ENCODE assay signal across 15 cellular contexts in the genomic region with DNA sequence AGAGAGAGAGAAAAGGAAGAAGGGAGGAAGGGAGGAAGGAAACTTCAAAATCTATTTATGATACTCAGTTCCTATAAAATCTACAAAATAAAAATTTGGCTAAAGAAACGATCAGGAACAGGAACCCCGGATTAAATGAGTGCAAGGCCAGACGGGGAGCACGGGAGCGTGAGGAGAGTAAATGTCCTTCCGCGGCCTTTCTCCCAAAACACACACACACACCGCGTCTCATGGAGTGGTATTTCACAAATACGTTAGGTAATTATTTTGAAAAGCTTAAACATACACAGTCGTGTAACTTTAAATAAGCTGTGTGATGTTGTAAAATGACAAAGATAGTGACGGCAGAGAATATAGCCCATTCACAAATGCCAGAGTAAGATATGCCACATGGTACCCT.
DNase-seq lines count a peak whose midpoint lies in the region; ATAC-seq and TF ChIP-seq lines count a peak whose summit lies in the region.
"Had no signal": no experiment of that assay in that cellular context is flagged by ENCODE, and none has a peak within 500 bp of the region (broad histone marks: within the 10 kb centered on the region; RNA-seq: fewer than 3 reads in every experiment).

No MANE protein-coding gene starts in this region.

- H3K9me3 ChIP-seq in mucosa of descending colon = no peaks in the 10 kb centered on the region

- no peaks in the 10 kb centered on the region for H3K36me3 ChIP-seq in mucosa of descending colon (ENCODE audit: low read depth)

- peaks cover 5% of the 10 kb centered on the region for H3K27me3 Mint-ChIP-seq in activated naive CD4-positive, alpha-beta T cell treated with anti-CD3 and anti-CD28 coated beads, Interleukin-2, amount 50 U/mL, for 24 hours
- peaks cover 13% of the 10 kb centered on the region for H3K27me3 Mint-ChIP-seq in dendritic cell treated with granulocyte-macrophage colony-stimulating factor and Interleukin-4, amounts not matched to agents 40 ng/mL and 50 ng/mL, for 4 days

- DNase-seq in activated naive CD4-positive, alpha-beta T cell treated with anti-CD3 and anti-CD28 coated beads, Interleukin-2, amount 50 U/mL, for 16 hours = no peak
- DNase-seq in mesenteric fat pad (ENCODE audit: low spot score) (peak; percentile 26), mucosa of descending colon (no peak), erythroblast (lab: John Stamatoyannopoulos, UW) (no peak), globus pallidus (ENCODE audit: low spot score) (no peak)
- DNase-seq: 8988T; AML-193; CD4-positive, alpha-beta memory T cell; DMS153; DMS79 treated with DMSO at 0.1 percent for 48 hours; EL; H7 had no signal

- no peak for TF ChIP-seq POLR2A in erythroblast (IDR thresholded peaks at IDR 0.05; ENCODE audit: low read length)

- intact Hi-C loops in dendritic cell treated with granulocyte-macrophage colony-stimulating factor and Interleukin-4, amounts not matched to agents 40 ng/mL and 50 ng/mL, for 4 days (cut with micrococcal nuclease) = no loop called here
- intact Hi-C loops in mucosa of descending colon (cut with DNase I, micrococcal nuclease) = no loop called here

- no peak for ATAC-seq in mucosa of descending colon
- ATAC-seq: GM23338 had no signal

- H3K4me3 ChIP-seq in mucosa of descending colon = no peak overlapping the region
- H3K4me3 ChIP-seq: GM23338 had no signal

- peaks cover 35% of the 10 kb centered on the region for H3K4me1 Mint-ChIP-seq in activated naive CD4-positive, alpha-beta T cell treated with anti-CD3 and anti-CD28 coated beads, Interleukin-2, amount 50 U/mL, for 24 hours
- H3K4me1 Mint-ChIP-seq in dendritic cell treated with granulocyte-macrophage colony-stimulating factor and Interleukin-4, amounts not matched to agents 40 ng/mL and 50 ng/mL, for 4 days (ENCODE audit: low read depth) = peaks cover 27% of the 10 kb centered on the region

- peak overlapping the region; percentile 62 for H3K27ac Mint-ChIP-seq in activated naive CD4-positive, alpha-beta T cell treated with anti-CD3 and anti-CD28 coated beads, Interleukin-2, amount 50 U/mL, for 24 hours
- H3K27ac Mint-ChIP-seq in dendritic cell treated with granulocyte-macrophage colony-stimulating factor and Interleukin-4, amounts not matched to agents 40 ng/mL and 50 ng/mL, for 4 days = peak overlapping the region; percentile 95
- H3K27ac Mint-ChIP-seq: GM23338 had no signal

- peaks cover 9% of the 10 kb centered on the region for H3K4me1 ChIP-seq in mucosa of descending colon (ENCODE audit: low read depth)

- no peaks in the 10 kb centered on the region for H3K36me3 Mint-ChIP-seq in activated naive CD4-positive, alpha-beta T cell treated with anti-CD3 and anti-CD28 coated beads, Interleukin-2, amount 50 U/mL, for 24 hours
- H3K36me3 Mint-ChIP-seq in dendritic cell treated with granulocyte-macrophage colony-stimulating factor and Interleukin-4, amounts not matched to agents 40 ng/mL and 50 ng/mL, for 4 days (ENCODE audit: low read depth) = no peaks in the 10 kb centered on the region
- H3K36me3 Mint-ChIP-seq: CD4-positive, alpha-beta memory T cell had no signal

- H3K9me3 Mint-ChIP-seq in activated naive CD4-positive, alpha-beta T cell treated with anti-CD3 and anti-CD28 coated beads, Interleukin-2, amount 50 U/mL, for 24 hours = no peaks in the 10 kb centered on the region
- H3K9me3 Mint-ChIP-seq in dendritic cell treated with granulocyte-macrophage colony-stimulating factor and Interleukin-4, amounts not matched to agents 40 ng/mL and 50 ng/mL, for 4 days = no peaks in the 10 kb centered on the region
- H3K9me3 Mint-ChIP-seq: GM23338 had no signal

- H3K4me3 Mint-ChIP-seq in activated naive CD4-positive, alpha-beta T cell treated with anti-CD3 and anti-CD28 coated beads, Interleukin-2, amount 50 U/mL, for 24 hours = no peak overlapping the region
- no peak overlapping the region for H3K4me3 Mint-ChIP-seq in dendritic cell treated with granulocyte-macrophage colony-stimulating factor and Interleukin-4, amounts not matched to agents 40 ng/mL and 50 ng/mL, for 4 days
- H3K4me3 Mint-ChIP-seq: GM23338 had no signal

- no peak for TF ChIP-seq CTCF in mucosa of descending colon (IDR thresholded peaks at IDR 0.05)
